24 cellular contexts compared by ENCODE assay signal in genomic region chr5:92674322-92674721, GRCh38.
"Had no signal": no experiment of that assay in that cellular context is flagged by ENCODE, and none has a peak within 500 bp of the region (broad histone marks: within the 10 kb centered on the region; RNA-seq: fewer than 3 reads in every experiment).

No MANE protein-coding gene starts in this region.

- H3K36me3 ChIP-seq: neutrophil, pancreas, thyroid gland, upper lobe of right lung had no signal

- H3K4me3 ChIP-seq: pancreas, psoas muscle, thyroid gland, upper lobe of right lung had no signal

- H3K4me1 ChIP-seq: pancreas, psoas muscle, thyroid gland, upper lobe of right lung had no signal

- H3K9me3 ChIP-seq: neutrophil, pancreas, psoas muscle, thyroid gland, upper lobe of right lung had no signal

- H3K27me3 ChIP-seq: neutrophil, pancreas, thyroid gland, upper lobe of right lung had no signal

- H3K27ac ChIP-seq: neutrophil, pancreas, psoas muscle, thyroid gland, upper lobe of right lung, VCaP had no signal

- DNase-seq: activated CD4-positive, alpha-beta T cell treated with anti-CD3 and anti-CD28 coated beads, Interleukin-2, amount 10 ng/mL, durations not matched to agents 7 days and 5 days; activated CD8-positive, alpha-beta memory T cell treated with anti-CD3 and anti-CD28 coated beads, Interleukin-2, amount 10 ng/mL, durations not matched to agents 7 days and 5 days; activated CD8-positive, alpha-beta T cell treated with anti-CD3 and anti-CD28 coated beads for 36 hours; activated effector memory CD4-positive, alpha-beta T cell treated with anti-CD3 and anti-CD28 coated beads, Interleukin-2, amount 50 U/mL, for 16 hours; activated naive CD4-positive, alpha-beta T cell treated with anti-CD3 and anti-CD28 coated beads, Interleukin-2, amount 10 ng/mL, durations not matched to agents 7 days and 5 days; activated T-cell treated with anti-CD3 and anti-CD28 coated beads for 4 hours; amygdala; cerebellar nuclear complex; cortex of kidney; effector CD4-positive, alpha-beta T cell; foreskin melanocyte; immature natural killer cell; naive thymus-derived CD8-positive, alpha-beta T cell; pancreas; psoas muscle; right cardiac atrium; stimulated activated CD4-positive, alpha-beta T cell treated with anti-CD3 and anti-CD28 coated beads, Interleukin-12 subunit alpha, Interleukin-12 subunit beta, amount 100 ng/mL, for 4 hours; substantia nigra; thyroid gland; upper lobe of right lung had no signal

- ATAC-seq: activated CD4-positive, CD25-positive, alpha-beta regulatory T cell treated with anti-CD3 and anti-CD28 coated beads, Interleukin-2, amount 50 U/mL, for 24 hours; activated CD8-positive, alpha-beta memory T cell treated with anti-CD3 and anti-CD28 coated beads, Interleukin-2, amount 10 ng/mL, durations not matched to agents 7 days and 5 days; activated CD8-positive, alpha-beta T cell treated with anti-CD3 and anti-CD28 coated beads for 36 hours; left lobe of liver; naive thymus-derived CD8-positive, alpha-beta T cell; pancreas; psoas muscle; right cardiac atrium; upper lobe of right lung had no signal
